9 cellular contexts compared by ENCODE assay signal in the genomic region with DNA sequence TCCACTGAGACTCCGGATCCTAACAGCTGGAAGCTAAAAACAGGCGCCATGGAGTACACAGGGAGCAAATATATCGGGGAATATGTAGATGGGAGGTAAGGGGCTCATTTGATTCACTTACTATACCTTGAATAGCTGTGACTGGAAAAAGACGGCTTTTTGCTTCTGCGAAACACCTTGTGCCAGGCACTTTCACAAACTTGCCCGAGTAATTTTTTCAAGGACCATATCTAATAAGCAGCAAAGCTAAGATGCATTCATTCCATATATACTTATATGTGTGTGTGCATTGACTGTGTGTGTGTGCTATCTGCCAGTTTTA. TPM values are rescaled to one million over a fixed set of nuclear protein-coding genes. Genes with fewer than 3 reads are reported as not detected.
DNase-seq lines count a peak whose midpoint lies in the region; ATAC-seq, FAIRE-seq and TF ChIP-seq lines count a peak whose summit lies in the region.
"Had no signal": no experiment of that assay in that cellular context is flagged by ENCODE, and none has a peak within 500 bp of the region (broad histone marks: within the 10 kb centered on the region; RNA-seq: fewer than 3 reads in every experiment).

No MANE protein-coding gene starts in this region.

- no peak for DNase-seq in Calu3
- DNase-seq in endothelial cell (ENCODE audit: low spot score) = no peak
- DNase-seq in pancreas = no peak
- DNase-seq in NCI-H1694 (lab: John Stamatoyannopoulos, UW) = no peak
- DNase-seq in NCI-H748 treated with DMSO at 0.1 percent for 48 hours (lab: John Stamatoyannopoulos, UW) = no peak
- DNase-seq in kidney glomerular epithelial cell (lab: John Stamatoyannopoulos, UW) = no peak

- intact Hi-C loops in Calu3 (cut with micrococcal nuclease; ENCODE audit: unreplicated experiment) (no loop called here), pancreas (cut with DNase I) (no loop called here)

- H3K27ac ChIP-seq in OCI-LY1 (ENCODE audit: low read depth, low read length, poor library complexity, severe bottlenecking) (no peak overlapping the region), pancreas (peak overlapping the region in 3 of 4 donors; percentile 64 to 78 (median 74))

- no peak for TF ChIP-seq CTCF in Calu3 (IDR thresholded peaks at IDR 0.05; ENCODE audit: unreplicated experiment)
- no peak for TF ChIP-seq CTCF in OCI-LY1 (IDR thresholded peaks at IDR 0.05; ENCODE audit: low read length)
- no peak for TF ChIP-seq CTCF in endothelial cell (IDR thresholded peaks at IDR 0.05; ENCODE audit: unreplicated experiment)
- no peak for TF ChIP-seq CTCF in pancreas (IDR thresholded peaks at IDR 0.05)

- H3K9me3 ChIP-seq in OCI-LY1 (ENCODE audit: low read length) = peaks cover 9% of the 10 kb centered on the region
- H3K9me3 ChIP-seq in pancreas = no peaks in the 10 kb centered on the region

- H3K79me2 ChIP-seq in OCI-LY1 (ENCODE audit: insufficient read depth, low read length) = peaks cover 16% of the 10 kb centered on the region

- H3K27ac Mint-ChIP-seq in Calu3 (ENCODE audit: unreplicated experiment) = peak overlapping the region; percentile 97
- peak overlapping the region; percentile 84 for H3K27ac Mint-ChIP-seq in endothelial cell (ENCODE audit: unreplicated experiment)

- no peaks in the 10 kb centered on the region; the same call in 1 of the 2 replicates for H3K36me3 ChIP-seq in OCI-LY1 (ENCODE audit: insufficient read depth, low read length)
- H3K36me3 ChIP-seq in pancreas = no peaks in the 10 kb centered on the region

- H3K9me3 Mint-ChIP-seq in Calu3 (ENCODE audit: low read depth, unreplicated experiment) = no peaks in the 10 kb centered on the region
- H3K9me3 Mint-ChIP-seq in endothelial cell (ENCODE audit: unreplicated experiment) = no peaks in the 10 kb centered on the region

- H3K9me2 ChIP-seq in OCI-LY1 (ENCODE audit: low read depth, low read length) = no peaks in the 10 kb centered on the region

- no peaks in the 10 kb centered on the region for H4K20me1 ChIP-seq in OCI-LY1 (ENCODE audit: insufficient read depth, low read length)

- H3K4me3 Mint-ChIP-seq in Calu3 (ENCODE audit: low read depth, unreplicated experiment) (peak overlapping the region; percentile 99), endothelial cell (ENCODE audit: unreplicated experiment) (peak overlapping the region; percentile 99)

- no peak for ATAC-seq in pancreas
- ATAC-seq in HG03175 (IDR thresholded peaks at IDR 0.05; ENCODE audit: unreplicated experiment) = no peak

- H3F3A ChIP-seq in OCI-LY1 (ENCODE audit: insufficient read depth, low read length) = no peaks in the 10 kb centered on the region

- H3K4me2 ChIP-seq in OCI-LY1 (ENCODE audit: low read length) = peak overlapping the region; percentile 84

- H3K27me3 ChIP-seq in OCI-LY1 (ENCODE audit: insufficient read depth, low read length) = no peaks in the 10 kb centered on the region; the same call in 1 of the 2 replicates
- no peaks in the 10 kb centered on the region for H3K27me3 ChIP-seq in pancreas

- peaks cover 12% of the 10 kb centered on the region for H3K36me3 Mint-ChIP-seq in Calu3 (ENCODE audit: insufficient read depth, unreplicated experiment)
- no peaks in the 10 kb centered on the region for H3K36me3 Mint-ChIP-seq in endothelial cell (ENCODE audit: low read depth, unreplicated experiment)

- peaks cover 8% of the 10 kb centered on the region for H3K4me1 Mint-ChIP-seq in Calu3 (ENCODE audit: low read depth, unreplicated experiment)
- H3K4me1 Mint-ChIP-seq in endothelial cell (ENCODE audit: unreplicated experiment) = peaks cover 12% of the 10 kb centered on the region

- H3K4me1 ChIP-seq in OCI-LY1 (ENCODE audit: insufficient read depth, low read length, severe bottlenecking) = peaks cover 21% of the 10 kb centered on the region
- peaks cover 3 to 16% (median 8%) of the 10 kb centered on the region in 3 donors for H3K4me1 ChIP-seq in pancreas

- CTCF ChIA-PET in Calu3 (lab: Charles Lee) = interaction anchor here (0.5 kb wide), 1 partner anchor 672 kb away, joined by 6 read pairs; no protein-coding TSS in a partner anchor

- H3K9ac ChIP-seq in OCI-LY1 (ENCODE audit: low read length) = no peak overlapping the region

- H3K27me3 Mint-ChIP-seq in Calu3 (ENCODE audit: unreplicated experiment) (peaks cover 50% of the 10 kb centered on the region), endothelial cell (ENCODE audit: unreplicated experiment) (peaks cover 15% of the 10 kb centered on the region)

- 7 to 10% methylated on average over 6 of the region's 6 CpGs for WGBS in pancreas, 2 donors

- H3K4me3 ChIP-seq in OCI-LY1 (ENCODE audit: low read depth, low read length, poor library complexity, severe bottlenecking) (peak overlapping the region; percentile 85), pancreas (peak overlapping the region; percentile 72 to 94 (median 83))

- H2AFZ ChIP-seq in OCI-LY1 (ENCODE audit: low read length) = no peak overlapping the region

- FAIRE-seq in pancreas (lab: Jason Lieb, UNC) = no peak

- BruUV-seq in Calu3 (replicated peaks; lab: Mats Ljungman, UMichigan) = no TSS peak

RNA-seq across cellular contexts. Expression of a gene that starts 0.2 kb away (rescaled TPM):
- total RNA-seq in Calu3 (2022) (not detected in 2 replicates), endothelial cell (ENCODE audit: unreplicated experiment) (0.64 TPM), pancreas (under 1 TPM in 2 of 6 donors, not detected in 4; 0.71 to 0.79 TPM)
- under 1 TPM in 1 of 2 donors, not detected in 1; 0.45 TPM for polyA plus RNA-seq in pancreas
- total RNA-seq: RPMI7951 had no signal

RNA-seq across cellular contexts. Expression of a gene that starts 0.3 kb away (rescaled TPM):
- total RNA-seq in Calu3 (2022) (33.5 and 38.8 TPM in 2 replicates), endothelial cell (ENCODE audit: unreplicated experiment) (45.2 TPM), pancreas (10 to 100 TPM; 10.7 to 21.7 (median 13.3) TPM)
- 10 to 100 TPM; 29.1 to 37.3 TPM for polyA plus RNA-seq in pancreas
